ENCODE assay signal across 8 cellular contexts in genomic region chr17:44210342-44211192, GRCh38. TPM values are rescaled to one million over a fixed set of nuclear protein-coding genes. Genes with fewer than 3 reads are reported as not detected.
DNase-seq lines count a peak whose midpoint lies in the region; ATAC-seq and TF ChIP-seq lines count a peak whose summit lies in the region.

No MANE protein-coding gene starts in this region.

- H3K4me3 Mint-ChIP-seq in natural killer cell treated with Interleukin-12 subunit alpha and Interleukin-12 subunit beta and Interleukin-15 and Interleukin-18, amount 100 ng/mL, for 72 hours, result peak overlapping the region; percentile 87

- no TSS peak for BruUV-seq in PC-3 (replicated peaks; lab: Mats Ljungman, UMichigan)

- no peaks in the 10 kb centered on the region for H3K27me3 ChIP-seq in PC-3 (ENCODE audit: low read length)

- H3K79me2 ChIP-seq in PC-3 (ENCODE audit: low read length), result peaks cover 3% of the 10 kb centered on the region; the same call in 1 of the 2 replicates

- no peaks in the 10 kb centered on the region for H3K9me3 ChIP-seq in PC-3 (ENCODE audit: low read length)

- H3K9me3 Mint-ChIP-seq in natural killer cell treated with Interleukin-12 subunit alpha and Interleukin-12 subunit beta and Interleukin-15 and Interleukin-18, amount 100 ng/mL, for 72 hours, result no peaks in the 10 kb centered on the region

- no peak overlapping the region for H2AFZ ChIP-seq in PC-3 (ENCODE audit: low read length)

- ATAC-seq in GM18909 (IDR thresholded peaks at IDR 0.05; ENCODE audit: poor library complexity, unreplicated experiment) (peak; percentile 83), HG03432 (IDR thresholded peaks at IDR 0.05; ENCODE audit: unreplicated experiment) (peak; percentile 80), PC-3 (peak; percentile 81)
- ATAC-seq in natural killer cell treated with Interleukin-12 subunit alpha and Interleukin-12 subunit beta and Interleukin-15 and Interleukin-18, amount 100 ng/mL, for 72 hours, result peak; percentile 97
- ATAC-seq in stimulated activated naive CD8-positive, alpha-beta T cell treated with anti-CD3 and anti-CD28 coated beads, Interleukin-15, Interleukin-2, amounts not matched to agents 100 U/mL and 50 U/mL, for 24 hours, result peak; percentile 92

- intact Hi-C loops in PC-3 (cut with micrococcal nuclease), result loop anchor here (1.0 kb wide), 1 partner anchor 121 kb away; no protein-coding TSS in a partner anchor

- H3K4me1 Mint-ChIP-seq in natural killer cell treated with Interleukin-12 subunit alpha and Interleukin-12 subunit beta and Interleukin-15 and Interleukin-18, amount 100 ng/mL, for 72 hours (ENCODE audit: low read depth in 2 of 2), result peaks cover 33 to 43% of the 10 kb centered on the region in 2 donors

- H4K20me1 ChIP-seq in PC-3 (ENCODE audit: low read length), result no peaks in the 10 kb centered on the region

- H3K9me2 ChIP-seq in PC-3 (replicated peaks; ENCODE audit: low read length), result no peaks in the 10 kb centered on the region

- peak overlapping the region; percentile 83 to 88 for H3K27ac Mint-ChIP-seq in natural killer cell treated with Interleukin-12 subunit alpha and Interleukin-12 subunit beta and Interleukin-15 and Interleukin-18, amount 100 ng/mL, for 72 hours

- no peaks in the 10 kb centered on the region for H3F3A ChIP-seq in PC-3 (ENCODE audit: low read length, unreplicated experiment)

- TF ChIP-seq CTCF in AG04449 (IDR thresholded peaks at IDR 0.05; ENCODE audit: insufficient read depth, low read length, missing control alignments) (peak; percentile 100), PC-3 (conservative IDR thresholded peaks at IDR 0.05; ENCODE audit: low read depth, low read length) (peak; percentile 98)

- H3K4me3 ChIP-seq in AG04449 (ENCODE audit: low read depth, low read length) (no peak overlapping the region), PC-3 (ENCODE audit: low read length) (no peak overlapping the region)

- H3K4me1 ChIP-seq in PC-3 (ENCODE audit: insufficient read depth, low read length), result peaks cover 31% of the 10 kb centered on the region

- CTCF ChIA-PET in AG04449 (lab: Yijun Ruan, JAX), result interaction anchor here (0.6 to 7.2 kb wide), 37 partner anchors 8 to 398 kb away, joined by 3 to 130 read pairs (median 6); partner anchors contain the start of genes GRN, ITGA2B, SLC25A39 and TMUB2
- CTCF ChIA-PET in PC-3 (lab: Charles Lee), result interaction anchor here (0.5 to 1.5 kb wide), 8 partner anchors 8 to 135 kb away, joined by 3 to 11 read pairs (median 4); partner anchors contain the start of gene GRN

- peaks cover 58% of the 10 kb centered on the region for H3K36me3 ChIP-seq in PC-3 (ENCODE audit: low read depth, low read length)

- H3K36me3 Mint-ChIP-seq in natural killer cell treated with Interleukin-12 subunit alpha and Interleukin-12 subunit beta and Interleukin-15 and Interleukin-18, amount 100 ng/mL, for 72 hours, result peaks cover 23% of the 10 kb centered on the region

- no peaks in the 10 kb centered on the region for H3K27me3 Mint-ChIP-seq in natural killer cell treated with Interleukin-12 subunit alpha and Interleukin-12 subunit beta and Interleukin-15 and Interleukin-18, amount 100 ng/mL, for 72 hours

- H3K9ac ChIP-seq in PC-3 (ENCODE audit: low read length), result no peak overlapping the region

- peak overlapping the region; percentile 3; the same call in 1 of the 2 replicates for H3K4me2 ChIP-seq in PC-3 (ENCODE audit: low read length)

- DNase-seq in AG04449 (ENCODE audit: low read depth, low spot score) (no peak), PC-3 (peak; percentile 85), fibroblast of gingiva (ENCODE audit: low read depth) (peak; percentile 80)
- DNase-seq in activated T-cell treated with anti-CD3 and anti-CD28 coated beads, Interleukin-2, amount 50 U/mL, for 48 hours, result peak; percentile 91 to 97
- peak; percentile 94 for DNase-seq in natural killer cell treated with Interleukin-12 subunit alpha and Interleukin-12 subunit beta and Interleukin-15 and Interleukin-18, amount 100 ng/mL, for 72 hours (ENCODE audit: low spot score)
- DNase-seq in stimulated activated naive CD8-positive, alpha-beta T cell treated with anti-CD3 and anti-CD28 coated beads, Interleukin-15, Interleukin-2, amounts not matched to agents 100 U/mL and 50 U/mL, for 24 hours, result peak; percentile 94

- peak overlapping the region; percentile 67 for H3K27ac ChIP-seq in PC-3 (ENCODE audit: low read length)

- POLR2A ChIA-PET in AG04449 (lab: Yijun Ruan, JAX) (interaction anchor here (0.6 to 1.9 kb wide), 6 partner anchors 9 to 140 kb away, joined by 3 to 7 read pairs (median 4); partner anchors contain the start of genes GRN, TMUB2 and UBTF), PC-3 (lab: Charles Lee; ENCODE audit: unreplicated experiment) (interaction anchor here (0.6 to 0.7 kb wide), 2 partner anchors 95 to 147 kb away, joined by 3 to 4 read pairs; no protein-coding TSS in a partner anchor)

RNA-seq across cellular contexts. Expression of gene UBTF, which starts 8.9 kb away (rescaled TPM):
- 139 and 183 TPM in 2 replicates for total RNA-seq in PC-3 (2014; rRNA removed)
- total RNA-seq in natural killer cell treated with Interleukin-12 subunit alpha and Interleukin-12 subunit beta and Interleukin-15 and Interleukin-18, amount 100 ng/mL, for 72 hours, result 100 to 1,000 TPM; 109 to 201 TPM

RNA-seq across cellular contexts. Expression of gene ATXN7L3, which starts 10.9 kb away (rescaled TPM):
- 73.9 and 78.3 TPM in 2 replicates for total RNA-seq in PC-3 (2014; rRNA removed)
- total RNA-seq in natural killer cell treated with Interleukin-12 subunit alpha and Interleukin-12 subunit beta and Interleukin-15 and Interleukin-18, amount 100 ng/mL, for 72 hours, result 100 to 1,000 TPM; 117 to 139 TPM

RNA-seq across cellular contexts. Expression of gene TMUB2, which starts 23.8 kb away (rescaled TPM):
- 38.3 and 43.4 TPM in 2 replicates for total RNA-seq in PC-3 (2014; rRNA removed)
- 10 to 100 TPM; 28.1 to 28.8 TPM for total RNA-seq in natural killer cell treated with Interleukin-12 subunit alpha and Interleukin-12 subunit beta and Interleukin-15 and Interleukin-18, amount 100 ng/mL, for 72 hours

RNA-seq across cellular contexts. Expression of gene ASB16, which starts 40.1 kb away (rescaled TPM):
- 0.35 and 0.51 TPM in 2 replicates for total RNA-seq in PC-3 (2014; rRNA removed)
- under 1 TPM in 1 of 2 donors, not detected in 1; 0.33 TPM for total RNA-seq in natural killer cell treated with Interleukin-12 subunit alpha and Interleukin-12 subunit beta and Interleukin-15 and Interleukin-18, amount 100 ng/mL, for 72 hours

RNA-seq across cellular contexts. Expression of gene SLC4A1, which starts 57.4 kb away (rescaled TPM):
- not detected in 2 replicates for total RNA-seq in PC-3 (2014; rRNA removed)
- not detected for total RNA-seq in natural killer cell treated with Interleukin-12 subunit alpha and Interleukin-12 subunit beta and Interleukin-15 and Interleukin-18, amount 100 ng/mL, for 72 hours
